ENCODE assay signal across 8 cellular contexts in the genomic region with DNA sequence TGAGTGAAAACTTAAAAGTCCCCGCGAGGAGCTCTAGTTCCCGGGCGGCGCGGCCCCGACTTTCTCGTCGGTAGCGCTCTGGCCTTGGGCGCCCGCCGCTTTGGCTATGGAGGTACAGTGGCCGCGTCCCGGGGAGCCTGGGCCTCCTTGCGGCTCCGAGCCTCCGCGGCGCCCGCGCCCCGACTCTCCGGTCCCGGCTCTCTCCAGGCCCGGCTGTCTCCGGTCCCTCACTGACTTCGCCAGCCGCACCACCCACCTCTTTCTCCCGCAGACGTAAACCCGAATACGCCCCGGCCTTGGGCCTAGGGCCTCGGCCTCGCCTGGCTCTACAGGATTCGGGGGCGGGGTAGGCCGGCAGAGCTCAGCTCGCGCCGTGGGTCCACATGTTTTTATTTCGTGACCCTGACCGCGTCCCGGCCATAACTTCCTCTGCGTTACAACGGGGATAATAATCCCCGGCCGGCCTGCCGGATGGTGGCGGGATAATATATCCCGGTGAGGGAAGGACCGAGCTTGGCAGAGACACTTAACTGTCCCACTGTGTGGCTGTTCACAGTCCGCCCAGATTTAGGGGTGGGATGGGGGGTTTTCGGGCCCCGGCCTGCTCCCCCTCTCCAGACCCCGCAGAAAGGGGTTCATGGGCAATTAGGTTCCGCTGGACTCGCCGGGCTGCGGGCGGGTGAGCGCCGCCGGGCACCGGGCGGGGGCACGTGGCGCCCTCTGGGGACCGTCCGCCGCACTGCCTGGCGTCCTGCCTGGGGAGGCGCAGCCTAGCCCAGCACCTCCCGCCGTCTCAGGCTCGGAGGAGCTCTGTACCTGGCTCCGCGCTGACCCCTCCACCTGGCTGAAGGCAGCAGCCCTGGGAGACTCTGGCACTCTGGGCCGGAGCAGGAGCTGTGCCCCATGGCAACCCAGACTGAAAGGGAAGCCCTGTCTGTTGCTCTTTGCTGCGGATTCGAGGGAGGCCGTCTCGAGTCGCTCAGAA. TPM values are rescaled to one million over a fixed set of nuclear protein-coding genes. Genes with fewer than 3 reads are reported as not detected.
DNase-seq lines count a peak whose midpoint lies in the region; ATAC-seq and TF ChIP-seq lines count a peak whose summit lies in the region.
"Had no signal": no experiment of that assay in that cellular context is flagged by ENCODE, and none has a peak within 500 bp of the region (broad histone marks: within the 10 kb centered on the region; RNA-seq: fewer than 3 reads in every experiment).

No MANE protein-coding gene starts in this region.

- peaks cover 0 to 6% of the 10 kb centered on the region in 2 donors for H3K27me3 ChIP-seq in right atrium auricular region
- peaks cover 65% of the 10 kb centered on the region for H3K27me3 ChIP-seq in skeletal muscle satellite cell (ENCODE audit: control insufficient read depth, insufficient read depth, low read length)

- H3K4me1 Mint-ChIP-seq in activated T-cell treated with anti-CD3 and anti-CD28 coated beads, Interleukin-2, amount 50 U/mL, for 4 hours (ENCODE audit: low read depth) = peaks cover 2% of the 10 kb centered on the region

- H3K9me3 ChIP-seq in right atrium auricular region (no peaks in the 10 kb centered on the region), skeletal muscle satellite cell (replicated peaks; ENCODE audit: low read length) (no peaks in the 10 kb centered on the region)

- peak overlapping the region; percentile 96 for H3K4me2 ChIP-seq in skeletal muscle satellite cell (ENCODE audit: low read length)

- peaks cover 4% of the 10 kb centered on the region for H3K9me3 Mint-ChIP-seq in activated T-cell treated with anti-CD3 and anti-CD28 coated beads, Interleukin-2, amount 50 U/mL, for 4 hours
- H3K9me3 Mint-ChIP-seq: activated B cell treated with CpG ODN at 0.5 μM for 24 hours had no signal

- peaks cover 0 to 19% of the 10 kb centered on the region in 2 donors for H3K4me1 ChIP-seq in right atrium auricular region
- H3K4me1 ChIP-seq in skeletal muscle satellite cell (ENCODE audit: control insufficient read depth, insufficient read depth, low read length) = peaks cover 26% of the 10 kb centered on the region

- H3K27me3 Mint-ChIP-seq in activated T-cell treated with anti-CD3 and anti-CD28 coated beads, Interleukin-2, amount 50 U/mL, for 4 hours (ENCODE audit: low read depth) = peaks cover 63% of the 10 kb centered on the region

- no peak for DNase-seq in activated T-cell treated with anti-CD3 and anti-CD28 coated beads, Interleukin-2, amount 50 U/mL, for 4 hours
- peak; percentile 62 for DNase-seq in right atrium auricular region (ENCODE audit: low spot score)
- DNase-seq in superior temporal gyrus (ENCODE audit: extremely low spot score) = no peak
- DNase-seq: activated B cell treated with CpG ODN at 0.5 μM for 24 hours had no signal

- ATAC-seq in GM18861 (IDR thresholded peaks at IDR 0.05; ENCODE audit: unreplicated experiment) (peak; percentile 68), HG02938 (IDR thresholded peaks at IDR 0.05; ENCODE audit: unreplicated experiment) (peak; percentile 58), HG02840 (IDR thresholded peaks at IDR 0.05; ENCODE audit: low FRiP score, unreplicated experiment) (no peak)
- ATAC-seq in activated T-cell treated with anti-CD3 and anti-CD28 coated beads, Interleukin-2, amount 50 U/mL, for 4 hours = peak; percentile 62 to 65

- no peak overlapping the region for H3K4me3 Mint-ChIP-seq in activated T-cell treated with anti-CD3 and anti-CD28 coated beads, Interleukin-2, amount 50 U/mL, for 4 hours
- H3K4me3 Mint-ChIP-seq: activated B cell treated with CpG ODN at 0.5 μM for 24 hours had no signal

- TF ChIP-seq CTCF in right atrium auricular region (IDR thresholded peaks at IDR 0.05) = peak in 1 of 2 donors; percentile 62

- H3K27ac ChIP-seq in right atrium auricular region = peak overlapping the region; percentile 79 to 82

- H3K9ac ChIP-seq in skeletal muscle satellite cell (ENCODE audit: low read depth, low read length) = peak overlapping the region; percentile 85

- no peaks in the 10 kb centered on the region for H3K36me3 Mint-ChIP-seq in activated T-cell treated with anti-CD3 and anti-CD28 coated beads, Interleukin-2, amount 50 U/mL, for 4 hours (ENCODE audit: insufficient read depth)

- no peaks in the 10 kb centered on the region for H3K36me3 ChIP-seq in right atrium auricular region
- no peaks in the 10 kb centered on the region for H3K36me3 ChIP-seq in skeletal muscle satellite cell (ENCODE audit: insufficient read depth, low read length)

- peak overlapping the region; percentile 42 to 52 for H3K4me3 ChIP-seq in right atrium auricular region
- peak overlapping the region; percentile 77 for H3K4me3 ChIP-seq in skeletal muscle satellite cell (ENCODE audit: low read length)

RNA-seq across cellular contexts. Expression of a gene that starts 10.1 kb away (rescaled TPM):
- not detected for total RNA-seq in activated T-cell treated with anti-CD3 and anti-CD28 coated beads, Interleukin-2, amount 50 U/mL, for 4 hours
- 10 to 100 TPM in 1 of 2 donors, 1 to 10 TPM in 1; 8.2 to 13.1 TPM for total RNA-seq in right atrium auricular region
- total RNA-seq in skeletal muscle satellite cell (2012; rRNA removed) = 28.9 and 29.3 TPM in 2 replicates
- total RNA-seq: activated B cell treated with CpG ODN at 0.5 μM for 24 hours had no signal

Comparison
In these comparisons a context has a peak if more than half of its experiments do, and no peak if none do; other contexts are left out.
1. RNA of a gene that starts 10.1 kb away (total RNA-seq): 8.2 to 13.1 TPM in right atrium auricular region; not detected in activated T-cell treated with anti-CD3 and anti-CD28 coated beads, Interleukin-2, amount 50 U/mL, for 4 hours; every median in the first group is over 4 times any median in the second.